13 cellular contexts compared by ENCODE assay signal in the genomic region with DNA sequence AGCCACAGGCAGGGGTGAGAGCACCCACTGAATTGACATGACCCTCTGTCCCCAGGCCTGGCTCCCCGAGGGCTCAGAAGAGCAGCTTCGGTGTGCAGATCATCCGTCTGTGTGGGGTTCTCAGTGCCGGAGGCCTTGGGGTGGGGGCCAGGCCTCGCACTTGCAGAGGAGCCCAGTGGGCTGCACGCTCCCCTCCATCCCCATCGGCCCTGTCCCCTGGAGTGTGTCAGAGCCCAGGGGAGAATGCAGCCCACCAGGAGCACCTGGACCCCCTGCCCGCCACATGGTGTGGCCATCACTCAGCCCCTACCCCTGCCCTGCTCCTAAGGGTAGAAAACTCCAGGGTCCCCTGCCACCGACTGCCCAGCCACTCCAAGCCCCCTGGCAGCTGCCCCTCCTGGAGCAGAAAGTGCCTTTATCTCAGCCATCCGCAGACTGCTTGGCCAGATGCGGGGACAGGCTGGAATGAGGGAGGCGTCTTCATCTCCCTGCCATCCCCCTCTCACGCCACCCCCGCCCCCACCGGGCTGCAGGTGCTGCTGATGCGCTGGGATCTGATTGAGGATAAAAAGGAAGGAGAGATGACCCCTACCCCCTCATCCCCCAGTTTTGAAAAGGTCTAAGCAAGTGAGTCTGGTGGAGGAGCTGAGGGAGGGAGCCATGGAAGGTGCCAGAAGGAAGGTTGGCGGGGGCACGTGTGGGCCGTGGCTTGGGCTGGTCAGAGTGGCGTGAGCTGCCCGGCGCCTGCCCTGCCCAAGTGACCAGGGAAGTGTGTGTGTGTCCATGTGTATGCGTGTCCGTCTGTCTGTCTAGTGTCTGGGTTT.
A peak's percentile ranks its signal among the peaks of the same experiment; 100 is the strongest.
DNase-seq lines count a peak whose midpoint lies in the region; ATAC-seq and TF ChIP-seq lines count a peak whose summit lies in the region.
"Had no signal": no experiment of that assay in that cellular context is flagged by ENCODE, and none has a peak within 500 bp of the region (broad histone marks: within the 10 kb centered on the region; RNA-seq: fewer than 3 reads in every experiment).

No MANE protein-coding gene starts in this region.

- no peak for ATAC-seq in activated naive CD8-positive, alpha-beta T cell treated with anti-CD3 and anti-CD28 coated beads, Interleukin-2, amount 10 ng/mL, durations not matched to agents 7 days and 5 days (ENCODE audit: low read depth)
- ATAC-seq in activated naive CD8-positive, alpha-beta T cell treated with anti-CD3 and anti-CD28 coated beads, Interleukin-2, amount 50 U/mL, for 24 hours: no peak
- ATAC-seq in naive thymus-derived CD4-positive, alpha-beta T cell: no peak

- peaks cover 11 to 12% of the 10 kb centered on the region in 2 donors for H3K4me1 ChIP-seq in naive thymus-derived CD4-positive, alpha-beta T cell (ENCODE audit: control insufficient read depth in 2 of 2, insufficient read depth in 2 of 2, low read length in 2 of 2)
- H3K4me1 ChIP-seq in uterus: peaks cover 0 to 3% of the 10 kb centered on the region in 2 donors

- CTCF ChIA-PET in naive thymus-derived CD4-positive, alpha-beta T cell (lab: Charles Lee): no interaction called here

- H3K9me3 ChIP-seq in naive thymus-derived CD4-positive, alpha-beta T cell (ENCODE audit: control insufficient read depth in 2 of 3, low read length in 3 of 3): no peaks in the 10 kb centered on the region
- no peaks in the 10 kb centered on the region for H3K9me3 ChIP-seq in uterus

- H3K27ac Mint-ChIP-seq in activated naive CD8-positive, alpha-beta T cell treated with anti-CD3 and anti-CD28 coated beads, Interleukin-2, amount 10 ng/mL, durations not matched to agents 7 days and 5 days: no peak overlapping the region
- no peak overlapping the region for H3K27ac Mint-ChIP-seq in activated naive CD8-positive, alpha-beta T cell treated with anti-CD3 and anti-CD28 coated beads for 36 hours
- peak overlapping the region; percentile 64 for H3K27ac Mint-ChIP-seq in activated naive CD8-positive, alpha-beta T cell treated with anti-CD3 and anti-CD28 coated beads, Interleukin-2, amount 50 U/mL, for 24 hours
- H3K27ac Mint-ChIP-seq in naive thymus-derived CD4-positive, alpha-beta T cell: peak overlapping the region in 6 of 9 donors; percentile 39 to 84 (median 50)

- peak; percentile 23 for DNase-seq in activated naive CD8-positive, alpha-beta T cell treated with anti-CD3 and anti-CD28 coated beads, Interleukin-2, amount 10 ng/mL, durations not matched to agents 7 days and 5 days
- no peak for DNase-seq in activated naive CD8-positive, alpha-beta T cell treated with anti-CD3 and anti-CD28 coated beads for 36 hours
- no peak for DNase-seq in activated naive CD8-positive, alpha-beta T cell treated with anti-CD3 and anti-CD28 coated beads, Interleukin-2, amount 50 U/mL, for 24 hours
- DNase-seq in naive thymus-derived CD4-positive, alpha-beta T cell: peak in 1 of 9 donors; percentile 19
- peak; percentile 13 to 16 for DNase-seq in uterus
- DNase-seq in NCI-H1694 (lab: John Stamatoyannopoulos, UW): no peak
- no peak for DNase-seq in stimulated activated CD8-positive, alpha-beta memory T cell treated with anti-CD3 and anti-CD28 coated beads, Interleukin-4, amount 100 ng/mL, for 48 hours
- DNase-seq in caudate nucleus (lab: John Stamatoyannopoulos, UW): no peak
- DNase-seq: DMS53; NCI-H2171; NK-92 treated with Interleukin-12 subunit alpha and Interleukin-12 subunit beta, amount 100 ng/mL, for 24 hours; SHP77 treated with DMSO at 0.1 percent for 48 hours had no signal

- no peak for TF ChIP-seq POLR2A in uterus (IDR thresholded peaks at IDR 0.05)

- H3K4me3 Mint-ChIP-seq in activated naive CD8-positive, alpha-beta T cell treated with anti-CD3 and anti-CD28 coated beads, Interleukin-2, amount 10 ng/mL, durations not matched to agents 7 days and 5 days: no peak overlapping the region
- no peak overlapping the region for H3K4me3 Mint-ChIP-seq in activated naive CD8-positive, alpha-beta T cell treated with anti-CD3 and anti-CD28 coated beads for 36 hours
- no peak overlapping the region for H3K4me3 Mint-ChIP-seq in activated naive CD8-positive, alpha-beta T cell treated with anti-CD3 and anti-CD28 coated beads, Interleukin-2, amount 50 U/mL, for 24 hours
- peak overlapping the region in 1 of 10 donors; percentile 12 for H3K4me3 Mint-ChIP-seq in naive thymus-derived CD4-positive, alpha-beta T cell

- POLR2A ChIA-PET in activated naive CD8-positive, alpha-beta T cell treated with anti-CD3 and anti-CD28 coated beads, Interleukin-2, amount 10 ng/mL, durations not matched to agents 7 days and 5 days (lab: Charles Lee): no interaction called here
- POLR2A ChIA-PET in naive thymus-derived CD4-positive, alpha-beta T cell (lab: Charles Lee): interaction anchor here (0.5 kb wide), 1 partner anchor 153 kb away, joined by 3 read pairs; no protein-coding TSS in a partner anchor

- peaks cover 3% of the 10 kb centered on the region for H3K4me1 Mint-ChIP-seq in activated naive CD8-positive, alpha-beta T cell treated with anti-CD3 and anti-CD28 coated beads, Interleukin-2, amount 10 ng/mL, durations not matched to agents 7 days and 5 days
- peaks cover 10% of the 10 kb centered on the region for H3K4me1 Mint-ChIP-seq in activated naive CD8-positive, alpha-beta T cell treated with anti-CD3 and anti-CD28 coated beads for 36 hours
- H3K4me1 Mint-ChIP-seq in activated naive CD8-positive, alpha-beta T cell treated with anti-CD3 and anti-CD28 coated beads, Interleukin-2, amount 50 U/mL, for 24 hours: peaks cover 4% of the 10 kb centered on the region
- H3K4me1 Mint-ChIP-seq in naive thymus-derived CD4-positive, alpha-beta T cell: peaks cover 5 to 27% (median 11%) of the 10 kb centered on the region in 7 donors

- H3K36me3 Mint-ChIP-seq in activated naive CD8-positive, alpha-beta T cell treated with anti-CD3 and anti-CD28 coated beads, Interleukin-2, amount 10 ng/mL, durations not matched to agents 7 days and 5 days: peaks cover 17% of the 10 kb centered on the region
- H3K36me3 Mint-ChIP-seq in activated naive CD8-positive, alpha-beta T cell treated with anti-CD3 and anti-CD28 coated beads for 36 hours: peaks cover 26% of the 10 kb centered on the region
- H3K36me3 Mint-ChIP-seq in activated naive CD8-positive, alpha-beta T cell treated with anti-CD3 and anti-CD28 coated beads, Interleukin-2, amount 50 U/mL, for 24 hours (ENCODE audit: low read depth): peaks cover 13% of the 10 kb centered on the region
- H3K36me3 Mint-ChIP-seq in naive thymus-derived CD4-positive, alpha-beta T cell: peaks cover 4 to 30% (median 15%) of the 10 kb centered on the region in 5 donors

- no peaks in the 10 kb centered on the region for H3K27me3 ChIP-seq in naive thymus-derived CD4-positive, alpha-beta T cell (ENCODE audit: control insufficient read depth in 2 of 2, insufficient read depth in 2 of 2, low read length in 2 of 2)
- H3K27me3 ChIP-seq in uterus: no peaks in the 10 kb centered on the region

- H3K36me3 ChIP-seq in naive thymus-derived CD4-positive, alpha-beta T cell (ENCODE audit: control insufficient read depth in 2 of 3, insufficient read depth in 3 of 3, low read length in 3 of 3): peaks cover 5 to 87% (median 16%) of the 10 kb centered on the region in 3 experiments
- H3K36me3 ChIP-seq in uterus: no peaks in the 10 kb centered on the region

- H3K4me3 ChIP-seq in naive thymus-derived CD4-positive, alpha-beta T cell (ENCODE audit: low read length): no peak overlapping the region
- H3K4me3 ChIP-seq in uterus: no peak overlapping the region
- H3K4me3 ChIP-seq: skin epidermis had no signal

- intact Hi-C loops in naive thymus-derived CD4-positive, alpha-beta T cell (cut with micrococcal nuclease): no loop called here
- intact Hi-C loops in uterus (cut with DNase I; ENCODE audit: low total_unique reads): no loop called here

- no peak overlapping the region for H3K27ac ChIP-seq in naive thymus-derived CD4-positive, alpha-beta T cell (ENCODE audit: low read depth, low read length)
- no peak overlapping the region for H3K27ac ChIP-seq in uterus
- H3K27ac ChIP-seq in caudate nucleus (ENCODE audit: low read depth, low read length): no peak overlapping the region

- no peaks in the 10 kb centered on the region for H3K9me3 Mint-ChIP-seq in activated naive CD8-positive, alpha-beta T cell treated with anti-CD3 and anti-CD28 coated beads, Interleukin-2, amount 10 ng/mL, durations not matched to agents 7 days and 5 days
- no peaks in the 10 kb centered on the region for H3K9me3 Mint-ChIP-seq in activated naive CD8-positive, alpha-beta T cell treated with anti-CD3 and anti-CD28 coated beads for 36 hours
- no peaks in the 10 kb centered on the region for H3K9me3 Mint-ChIP-seq in activated naive CD8-positive, alpha-beta T cell treated with anti-CD3 and anti-CD28 coated beads, Interleukin-2, amount 50 U/mL, for 24 hours
- H3K9me3 Mint-ChIP-seq in naive thymus-derived CD4-positive, alpha-beta T cell: peaks cover 0 to 4% (median 0%) of the 10 kb centered on the region in 11 donors

- no peaks in the 10 kb centered on the region for H3K27me3 Mint-ChIP-seq in activated naive CD8-positive, alpha-beta T cell treated with anti-CD3 and anti-CD28 coated beads, Interleukin-2, amount 10 ng/mL, durations not matched to agents 7 days and 5 days
- H3K27me3 Mint-ChIP-seq in activated naive CD8-positive, alpha-beta T cell treated with anti-CD3 and anti-CD28 coated beads for 36 hours: no peaks in the 10 kb centered on the region
- no peaks in the 10 kb centered on the region for H3K27me3 Mint-ChIP-seq in activated naive CD8-positive, alpha-beta T cell treated with anti-CD3 and anti-CD28 coated beads, Interleukin-2, amount 50 U/mL, for 24 hours
- H3K27me3 Mint-ChIP-seq in naive thymus-derived CD4-positive, alpha-beta T cell: no peaks in the 10 kb centered on the region

- no peak for TF ChIP-seq CTCF in uterus (IDR thresholded peaks at IDR 0.05)

Comparison
In these comparisons a context has a peak if more than half of its experiments do, and no peak if none do; other contexts are left out.
1. DNase-seq: peak in activated naive CD8-positive, alpha-beta T cell treated with anti-CD3 and anti-CD28 coated beads, Interleukin-2, amount 10 ng/mL, durations not matched to agents 7 days and 5 days (single experiment) and uterus (2 of 2); none in activated naive CD8-positive, alpha-beta T cell treated with anti-CD3 and anti-CD28 coated beads for 36 hours (single experiment), activated naive CD8-positive, alpha-beta T cell treated with anti-CD3 and anti-CD28 coated beads, Interleukin-2, amount 50 U/mL, for 24 hours (single experiment), NCI-H1694 (single experiment), stimulated activated CD8-positive, alpha-beta memory T cell treated with anti-CD3 and anti-CD28 coated beads, Interleukin-4, amount 100 ng/mL, for 48 hours (single experiment) and caudate nucleus (0 of 61).
2. H3K27ac Mint-ChIP-seq: peak in activated naive CD8-positive, alpha-beta T cell treated with anti-CD3 and anti-CD28 coated beads, Interleukin-2, amount 50 U/mL, for 24 hours (single experiment) and naive thymus-derived CD4-positive, alpha-beta T cell (6 of 9); none in activated naive CD8-positive, alpha-beta T cell treated with anti-CD3 and anti-CD28 coated beads, Interleukin-2, amount 10 ng/mL, durations not matched to agents 7 days and 5 days (single experiment) and activated naive CD8-positive, alpha-beta T cell treated with anti-CD3 and anti-CD28 coated beads for 36 hours (single experiment).